ENCODE assay signal across 21 cellular contexts in the genomic region with DNA sequence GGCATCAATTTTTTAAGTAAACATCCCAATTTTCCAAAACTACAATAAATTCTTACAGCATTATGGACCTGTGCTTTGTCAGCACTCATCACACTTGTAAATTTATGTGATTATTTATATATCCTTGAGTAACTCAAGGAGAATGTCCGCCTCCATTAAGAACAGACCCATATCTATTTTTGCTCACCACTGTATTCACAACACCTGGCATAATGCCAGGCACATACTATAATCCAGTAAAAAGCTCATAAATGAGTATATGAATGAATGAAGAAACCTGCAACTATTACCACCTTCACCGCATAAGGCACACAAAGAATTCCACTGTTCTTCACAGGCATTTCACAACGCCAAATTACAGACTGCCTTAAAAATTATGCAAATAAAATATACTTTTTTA. TPM values are rescaled to one million over a fixed set of nuclear protein-coding genes. Genes with fewer than 3 reads are reported as not detected.
DNase-seq lines count a peak whose midpoint lies in the region; ATAC-seq and TF ChIP-seq lines count a peak whose summit lies in the region.
"Had no signal": no experiment of that assay in that cellular context is flagged by ENCODE, and none has a peak within 500 bp of the region (broad histone marks: within the 10 kb centered on the region; RNA-seq: fewer than 3 reads in every experiment).

No MANE protein-coding gene starts in this region.

- peak overlapping the region in 1 of 4 donors; percentile 71 for H3K27ac ChIP-seq in gastrocnemius medialis
- H3K27ac ChIP-seq: C4-2B, parathyroid adenoma, testis, WERI-Rb-1 had no signal

- H3K9me3 ChIP-seq in gastrocnemius medialis = no peaks in the 10 kb centered on the region
- H3K9me3 ChIP-seq: testis had no signal

- H3K27me3 ChIP-seq in gastrocnemius medialis = no peaks in the 10 kb centered on the region
- H3K27me3 ChIP-seq: testis had no signal

- no peaks in the 10 kb centered on the region for H3K36me3 ChIP-seq in gastrocnemius medialis
- H3K36me3 ChIP-seq: WERI-Rb-1 had no signal

- TF ChIP-seq CTCF in gastrocnemius medialis (IDR thresholded peaks at IDR 0.05 in 4 of 5, conservative IDR thresholded peaks at IDR 0.05 in 1 of 5) = no peak

- no peak overlapping the region for H3K4me3 ChIP-seq in gastrocnemius medialis
- H3K4me3 ChIP-seq: smooth muscle cell, testis had no signal

- no peak for TF ChIP-seq POLR2A in gastrocnemius medialis (IDR thresholded peaks at IDR 0.05)

- peak; percentile 71 to 72 for ATAC-seq in gastrocnemius medialis
- ATAC-seq: activated CD8-positive, alpha-beta T cell treated with anti-CD3 and anti-CD28 coated beads for 36 hours; T-helper 17 cell had no signal

- intact Hi-C loops in gastrocnemius medialis (cut with DNase I; ENCODE audit: low total_unique reads) = no loop called here

- peaks cover 27 to 29% of the 10 kb centered on the region in 2 donors for H3K4me1 ChIP-seq in gastrocnemius medialis
- H3K4me1 ChIP-seq: parathyroid adenoma had no signal

- in situ Hi-C loops in gastrocnemius medialis (cut with MboI; ENCODE audit: low sequenced_read_pairs in 4 of 4) = loop anchor here in 1 of 4 donors (25.0 kb wide), 1 partner anchor 376 kb away; no protein-coding TSS in a partner anchor

- DNase-seq in NCI-H748 (lab: John Stamatoyannopoulos, UW; ENCODE audit: unreplicated experiment) = peak; percentile 8
- no peak for DNase-seq in NCI-H748 treated with DMSO at 0.1 percent for 48 hours (lab: John Stamatoyannopoulos, UW)
- peak; percentile 29 for DNase-seq in OCI-M1 (lab: John Stamatoyannopoulos, UW)
- peak; percentile 24 for DNase-seq in fibroblast of gingiva (ENCODE audit: low read depth)
- DNase-seq in gastrocnemius medialis = no peak
- no peak for DNase-seq in activated CD8-positive, alpha-beta memory T cell treated with anti-CD3 and anti-CD28 coated beads, Interleukin-2, amount 50 U/mL, for 4 hours
- no peak for DNase-seq in putamen (ENCODE audit: low spot score)
- no peak for DNase-seq in GM19238 (ENCODE audit: insufficient read length, low spot score)
- DNase-seq: activated CD8-positive, alpha-beta T cell treated with anti-CD3 and anti-CD28 coated beads for 36 hours; DMS 273 treated with DMSO at 0.1 percent for 48 hours; glutamatergic neuron; KG1; naive B cell; NCI-H1105; Right ventricle myocardium superior; T-helper 17 cell; testis; WERI-Rb-1 had no signal

RNA-seq across cellular contexts. Expression of gene MINDY3, which starts 46.9 kb away (rescaled TPM):
- total RNA-seq in gastrocnemius medialis = 10 to 100 TPM in 2 of 4 donors, 1 to 10 TPM in 2; 7.6 to 37.5 (median 10.8) TPM

Comparison
In these comparisons a context has a peak if more than half of its experiments do, and no peak if none do; other contexts are left out.
1. DNase-seq: peak in NCI-H748 (single experiment), OCI-M1 (single experiment) and fibroblast of gingiva (single experiment); none in NCI-H748 treated with DMSO at 0.1 percent for 48 hours (single experiment), gastrocnemius medialis (0 of 2), activated CD8-positive, alpha-beta memory T cell treated with anti-CD3 and anti-CD28 coated beads, Interleukin-2, amount 50 U/mL, for 4 hours (single experiment), putamen (single experiment) and GM19238 (single experiment).